Comparison of ENCODE assay signal across 10 cellular contexts in the genomic region with DNA sequence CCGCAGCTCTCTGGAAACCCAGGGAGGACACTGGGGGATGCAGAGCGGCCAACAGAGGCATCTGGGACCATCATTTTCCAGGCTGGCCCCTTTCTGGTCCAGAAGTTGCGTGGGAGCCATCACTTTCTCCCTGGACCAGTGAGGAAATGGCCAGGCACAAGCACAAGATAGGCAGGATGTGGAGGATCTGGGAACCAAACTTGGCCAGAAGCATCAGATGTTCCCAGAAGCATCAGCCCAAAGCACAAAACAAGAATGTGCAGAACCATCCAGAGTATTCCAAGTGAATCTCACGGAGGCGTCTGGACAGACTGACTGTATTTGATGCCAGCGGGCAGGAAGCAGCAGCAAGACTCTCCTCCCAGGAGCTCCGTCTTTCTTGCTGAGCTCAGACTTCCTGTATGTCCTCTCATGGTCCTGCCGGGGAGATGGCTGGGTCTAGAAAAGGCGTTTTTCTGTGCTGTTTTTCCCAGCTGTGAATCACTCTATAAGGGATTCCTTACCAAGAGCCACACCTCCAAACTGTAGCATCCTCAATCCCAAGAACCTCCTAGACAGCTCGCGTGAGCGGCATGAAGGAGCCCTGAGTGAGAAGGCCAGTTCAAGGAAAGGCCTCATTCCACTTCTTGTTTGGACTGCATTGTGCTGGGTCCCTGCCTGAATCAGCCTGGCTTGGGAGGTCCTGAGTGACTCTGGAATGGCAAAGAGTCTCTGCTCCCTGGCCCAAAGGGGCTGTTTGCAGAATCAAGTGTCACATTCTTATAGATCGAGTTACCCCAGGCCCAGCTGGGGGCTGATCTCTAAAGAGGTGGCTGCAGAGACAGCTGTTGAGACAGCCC. TPM values are rescaled to one million over a fixed set of nuclear protein-coding genes. Genes with fewer than 3 reads are reported as not detected.
DNase-seq lines count a peak whose midpoint lies in the region; ATAC-seq and TF ChIP-seq lines count a peak whose summit lies in the region.
"Had no signal": no experiment of that assay in that cellular context is flagged by ENCODE, and none has a peak within 500 bp of the region (broad histone marks: within the 10 kb centered on the region; RNA-seq: fewer than 3 reads in every experiment).

No MANE protein-coding gene starts in this region.

- no peaks in the 10 kb centered on the region for H3K27me3 Mint-ChIP-seq in T-helper 17 cell

- H3K4me3 Mint-ChIP-seq in T-helper 17 cell: no peak overlapping the region

- peaks cover 6% of the 10 kb centered on the region for H3K36me3 Mint-ChIP-seq in T-helper 17 cell (ENCODE audit: low read depth)

- no peak for TF ChIP-seq CTCF in AG10803 (conservative IDR thresholded peaks at IDR 0.05; ENCODE audit: low read length)
- no peak for TF ChIP-seq CTCF in fibroblast of villous mesenchyme (IDR thresholded peaks at IDR 0.05; ENCODE audit: insufficient read depth, low read depth, low read length)

- in situ Hi-C loops in ACHN (cut with HindIII; ENCODE audit: low pct_ligation_motif_present, low pct_unique_long_range_greater_than_20kb, low sequenced_read_pairs): no loop called here

- DNase-seq in AG10803 (ENCODE audit: low read depth) (peak; percentile 98), T-helper 17 cell (no peak), fibroblast of villous mesenchyme (ENCODE audit: low read depth) (peak; percentile 47), non-pigmented ciliary epithelial cell (ENCODE audit: low read depth) (peak; percentile 22), D341Med (ENCODE audit: low spot score) (no peak), ACHN (no peak), occipital lobe (lab: John Stamatoyannopoulos, UW) (no peak)
- DNase-seq: effector CD8-positive, alpha-beta T cell; stimulated activated CD4-positive, alpha-beta T cell treated with anti-CD3 and anti-CD28 coated beads, Interleukin-4, amount 100 ng/mL, for 4 hours had no signal

- peaks cover 18% of the 10 kb centered on the region for H3K4me1 Mint-ChIP-seq in T-helper 17 cell

- H3K4me3 ChIP-seq in AG10803 (ENCODE audit: low read length) (no peak overlapping the region), fibroblast of villous mesenchyme (ENCODE audit: low read depth, low read length) (no peak overlapping the region)

- H3K9me3 ChIP-seq in T-helper 17 cell (ENCODE audit: control insufficient read depth, low read length, poor library complexity, severe bottlenecking): no peaks in the 10 kb centered on the region

- ATAC-seq in T-helper 17 cell (no peak), GM19328 (IDR thresholded peaks at IDR 0.05; ENCODE audit: unreplicated experiment) (no peak)

- peak overlapping the region; percentile 69 for H3K27ac Mint-ChIP-seq in T-helper 17 cell

RNA-seq across cellular contexts. Expression of a gene that starts 49.5 kb away (rescaled TPM):
- total RNA-seq in T-helper 17 cell: 1 to 10 TPM; 4.4 to 6.9 TPM
- total RNA-seq in fibroblast of villous mesenchyme: 74.1 and 97.6 TPM in 2 replicates
- 35.4 TPM for total RNA-seq in occipital lobe

Comparison
In these comparisons a context has a peak if more than half of its experiments do, and no peak if none do; other contexts are left out.
1. DNase-seq: peak in AG10803 (single experiment), fibroblast of villous mesenchyme (single experiment) and non-pigmented ciliary epithelial cell (single experiment); none in T-helper 17 cell (0 of 3), D341Med (single experiment), ACHN (single experiment) and occipital lobe (single experiment).